Comparison of ENCODE assay signal across 14 cellular contexts in the genomic region with DNA sequence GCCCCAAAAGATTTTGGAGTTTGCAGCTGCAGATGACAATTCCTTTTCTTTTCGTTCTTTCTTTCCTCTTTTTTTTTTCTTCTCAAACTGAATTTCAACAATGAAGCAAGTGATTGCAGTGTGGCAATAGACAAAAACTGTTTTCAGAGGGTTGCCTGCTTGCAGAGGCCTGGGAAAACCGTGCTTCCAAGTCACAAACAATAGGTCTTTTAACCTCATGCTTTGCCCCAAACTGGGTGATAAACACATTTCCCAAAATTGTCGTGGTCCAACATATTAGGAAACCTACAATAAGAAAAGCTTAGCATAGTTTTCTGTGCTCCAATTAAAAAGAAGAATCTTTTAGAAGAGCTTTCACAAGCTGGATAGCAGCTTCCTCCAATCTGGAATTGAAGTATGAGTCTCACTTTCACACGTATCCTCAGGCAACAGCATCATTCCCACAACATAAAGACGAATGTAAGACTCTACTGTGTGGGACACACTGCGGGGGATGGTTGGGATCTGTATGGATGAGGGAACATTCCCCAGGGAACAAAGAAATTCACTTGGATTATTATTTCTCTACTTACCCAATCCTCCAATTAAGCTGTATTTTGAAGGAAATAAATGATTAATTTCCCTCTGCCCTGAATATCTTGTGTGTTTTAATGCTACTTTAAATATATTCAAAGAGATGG.
DNase-seq lines count a peak whose midpoint lies in the region; ATAC-seq and TF ChIP-seq lines count a peak whose summit lies in the region.
"Had no signal": no experiment of that assay in that cellular context is flagged by ENCODE, and none has a peak within 500 bp of the region (broad histone marks: within the 10 kb centered on the region; RNA-seq: fewer than 3 reads in every experiment).

No MANE protein-coding gene starts in this region.

- no peak for TF ChIP-seq CTCF in brain (conservative IDR thresholded peaks at IDR 0.05)
- TF ChIP-seq CTCF in PC-3 (conservative IDR thresholded peaks at IDR 0.05; ENCODE audit: low read depth, low read length), result no peak

- no peak overlapping the region for H3K27ac ChIP-seq in naive thymus-derived CD4-positive, alpha-beta T cell (ENCODE audit: low read depth, low read length)
- no peak overlapping the region for H3K27ac ChIP-seq in PC-3 (ENCODE audit: low read length)

- H2AFZ ChIP-seq in PC-3 (ENCODE audit: low read length), result no peak overlapping the region

- H3K4me2 ChIP-seq in PC-3 (ENCODE audit: low read length), result no peak overlapping the region

- H3K4me1 Mint-ChIP-seq in activated CD4-positive, alpha-beta T cell treated with anti-CD3 and anti-CD28 coated beads, Interleukin-2, amount 10 ng/mL, durations not matched to agents 24 days and 14 days, result peaks cover 45% of the 10 kb centered on the region
- H3K4me1 Mint-ChIP-seq in brain, result peaks cover 27% of the 10 kb centered on the region
- peaks cover 19 to 62% (median 50%) of the 10 kb centered on the region in 7 donors for H3K4me1 Mint-ChIP-seq in naive thymus-derived CD4-positive, alpha-beta T cell

- peaks cover 6 to 41% of the 10 kb centered on the region in 2 donors for H3K4me1 ChIP-seq in naive thymus-derived CD4-positive, alpha-beta T cell (ENCODE audit: control insufficient read depth in 2 of 2, insufficient read depth in 2 of 2, low read length in 2 of 2)
- no peaks in the 10 kb centered on the region for H3K4me1 ChIP-seq in PC-3 (ENCODE audit: insufficient read depth, low read length)

- CTCF ChIA-PET in naive thymus-derived CD4-positive, alpha-beta T cell (lab: Charles Lee), result interaction anchor here (1.1 kb wide), 1 partner anchor 142 kb away, joined by 4 read pairs; no protein-coding TSS in a partner anchor
- CTCF ChIA-PET in PC-3 (lab: Charles Lee), result no interaction called here

- no peak overlapping the region for H3K9ac ChIP-seq in PC-3 (ENCODE audit: low read length)

- no peaks in the 10 kb centered on the region for H3K36me3 ChIP-seq in naive thymus-derived CD4-positive, alpha-beta T cell (ENCODE audit: control insufficient read depth in 2 of 3, insufficient read depth in 3 of 3, low read length in 3 of 3)
- no peaks in the 10 kb centered on the region for H3K36me3 ChIP-seq in PC-3 (ENCODE audit: low read depth, low read length)

- peaks cover 25% of the 10 kb centered on the region for H3K36me3 Mint-ChIP-seq in activated CD4-positive, alpha-beta T cell treated with anti-CD3 and anti-CD28 coated beads, Interleukin-2, amount 10 ng/mL, durations not matched to agents 24 days and 14 days (ENCODE audit: low read depth)
- peaks cover 10% of the 10 kb centered on the region for H3K36me3 Mint-ChIP-seq in brain
- H3K36me3 Mint-ChIP-seq in naive thymus-derived CD4-positive, alpha-beta T cell, result peaks cover 8 to 49% (median 14%) of the 10 kb centered on the region in 5 donors

- H3K9me2 ChIP-seq in PC-3 (replicated peaks; ENCODE audit: low read length), result no peaks in the 10 kb centered on the region

- no peaks in the 10 kb centered on the region for H3K79me2 ChIP-seq in PC-3 (ENCODE audit: low read length)

- peaks cover 33% of the 10 kb centered on the region for H3K9me3 Mint-ChIP-seq in activated CD4-positive, alpha-beta T cell treated with anti-CD3 and anti-CD28 coated beads, Interleukin-2, amount 10 ng/mL, durations not matched to agents 24 days and 14 days
- H3K9me3 Mint-ChIP-seq in brain, result peaks cover 12 to 27% (median 15%) of the 10 kb centered on the region in 5 experiments
- peaks cover 5 to 26% (median 11%) of the 10 kb centered on the region in 11 donors for H3K9me3 Mint-ChIP-seq in naive thymus-derived CD4-positive, alpha-beta T cell

- intact Hi-C loops in activated CD4-positive, alpha-beta T cell treated with anti-CD3 and anti-CD28 coated beads, Interleukin-2, amount 10 ng/mL, durations not matched to agents 24 days and 14 days (cut with micrococcal nuclease), result loop anchor here (2.0 kb wide), 1 partner anchor 99 kb away; no protein-coding TSS in a partner anchor
- intact Hi-C loops in naive thymus-derived CD4-positive, alpha-beta T cell (cut with micrococcal nuclease), result loop anchor here in 1 of 2 donors (10.0 kb wide), 1 partner anchor 251 kb away; no protein-coding TSS in a partner anchor
- intact Hi-C loops in PC-3 (cut with micrococcal nuclease), result no loop called here

- H3K4me3 Mint-ChIP-seq in activated CD4-positive, alpha-beta T cell treated with anti-CD3 and anti-CD28 coated beads, Interleukin-2, amount 10 ng/mL, durations not matched to agents 24 days and 14 days, result no peak overlapping the region
- H3K4me3 Mint-ChIP-seq in brain, result peak overlapping the region in 3 of 5 experiments; percentile 20 to 74 (median 28)
- H3K4me3 Mint-ChIP-seq in naive thymus-derived CD4-positive, alpha-beta T cell, result peak overlapping the region in 4 of 10 donors; percentile 21 to 84 (median 68)

- H3K9me3 ChIP-seq in naive thymus-derived CD4-positive, alpha-beta T cell (ENCODE audit: control insufficient read depth in 2 of 3, low read length in 3 of 3), result no peaks in the 10 kb centered on the region
- peaks cover 5% of the 10 kb centered on the region for H3K9me3 ChIP-seq in PC-3 (ENCODE audit: low read length)

- no peak overlapping the region for H3K4me3 ChIP-seq in naive thymus-derived CD4-positive, alpha-beta T cell (ENCODE audit: low read length)
- no peak overlapping the region for H3K4me3 ChIP-seq in PC-3 (ENCODE audit: low read length)

- H3K27ac Mint-ChIP-seq in activated CD4-positive, alpha-beta T cell treated with anti-CD3 and anti-CD28 coated beads, Interleukin-2, amount 10 ng/mL, durations not matched to agents 24 days and 14 days, result peak overlapping the region; percentile 81
- H3K27ac Mint-ChIP-seq in brain, result peak overlapping the region; percentile 6 to 88 (median 60)
- peak overlapping the region in 6 of 9 donors; percentile 10 to 98 (median 85) for H3K27ac Mint-ChIP-seq in naive thymus-derived CD4-positive, alpha-beta T cell

- no peak for ATAC-seq in naive thymus-derived CD4-positive, alpha-beta T cell
- ATAC-seq in PC-3, result no peak
- ATAC-seq in GM21447 (IDR thresholded peaks at IDR 0.05; ENCODE audit: unreplicated experiment), result no peak

- POLR2A ChIA-PET in naive thymus-derived CD4-positive, alpha-beta T cell (lab: Charles Lee), result interaction anchor here (0.7 to 1.8 kb wide), 5 partner anchors 22 to 1109 kb away, joined by 3 to 4 read pairs (median 3); partner anchors contain the start of gene ID2
- POLR2A ChIA-PET in PC-3 (lab: Charles Lee; ENCODE audit: unreplicated experiment), result no interaction called here

- H3F3A ChIP-seq in PC-3 (ENCODE audit: low read length, unreplicated experiment), result no peaks in the 10 kb centered on the region

- H4K20me1 ChIP-seq in PC-3 (ENCODE audit: low read length), result no peaks in the 10 kb centered on the region

- DNase-seq in activated CD4-positive, alpha-beta T cell treated with anti-CD3 and anti-CD28 coated beads, Interleukin-2, amount 10 ng/mL, durations not matched to agents 24 days and 14 days, result peak; percentile 38
- DNase-seq in activated CD4-positive, alpha-beta T cell treated with anti-CD3 and anti-CD28 coated beads for 4 hours, result no peak
- DNase-seq in naive thymus-derived CD4-positive, alpha-beta T cell, result no peak
- DNase-seq in NCI-H2227 (lab: John Stamatoyannopoulos, UW; ENCODE audit: unreplicated experiment) (no peak), PC-3 (no peak), SW480 (ENCODE audit: low spot score) (no peak)
- DNase-seq: 8988T, DND-41, GOT3, NCI-H187, NCI-H510A, SIG-M5 had no signal

- H3K27me3 ChIP-seq in naive thymus-derived CD4-positive, alpha-beta T cell (ENCODE audit: control insufficient read depth in 2 of 2, insufficient read depth in 2 of 2, low read length in 2 of 2), result no peaks in the 10 kb centered on the region
- H3K27me3 ChIP-seq in PC-3 (ENCODE audit: low read length), result no peaks in the 10 kb centered on the region

- no peaks in the 10 kb centered on the region for H3K27me3 Mint-ChIP-seq in activated CD4-positive, alpha-beta T cell treated with anti-CD3 and anti-CD28 coated beads, Interleukin-2, amount 10 ng/mL, durations not matched to agents 24 days and 14 days
- no peaks in the 10 kb centered on the region for H3K27me3 Mint-ChIP-seq in brain
- no peaks in the 10 kb centered on the region for H3K27me3 Mint-ChIP-seq in naive thymus-derived CD4-positive, alpha-beta T cell

- BruUV-seq in PC-3 (replicated peaks; lab: Mats Ljungman, UMichigan), result no TSS peak
